In genomic region chr17:16690447-16690846, GRCh38 we compare ENCODE assay signal across 8 cellular contexts. TPM values are rescaled to one million over a fixed set of nuclear protein-coding genes. Genes with fewer than 3 reads are reported as not detected.
A peak's percentile ranks its signal among the peaks of the same experiment; 100 is the strongest.
DNase-seq lines count a peak whose midpoint lies in the region; ATAC-seq and TF ChIP-seq lines count a peak whose summit lies in the region.
"Not testable (repeated sequence)": the region's sequence is repeated elsewhere in the genome, so short reads cannot be mapped to it uniquely, and the experiment has no call there.

No MANE protein-coding gene starts in this region.

- H3K4me3 ChIP-seq in GM08714 (ENCODE audit: low read length) (peak overlapping the region; percentile 50; the same call in 1 of the 2 replicates), left ventricle myocardium inferior (peak overlapping the region; percentile 27)
- not testable (repeated sequence) for H3K4me3 ChIP-seq in body of pancreas, upper lobe of right lung

- not testable (repeated sequence) for H3K36me3 ChIP-seq in body of pancreas (replicated peaks in 1 of 2; ENCODE audit: insufficient read depth in 1 of 2, low read depth in 2 of 2); left ventricle myocardium inferior; upper lobe of right lung

- not testable (repeated sequence) for H3K9me3 ChIP-seq in body of pancreas; left ventricle myocardium inferior (replicated peaks); upper lobe of right lung

- H3K27ac ChIP-seq in body of pancreas; left ventricle myocardium inferior (replicated peaks); upper lobe of right lung: not testable (repeated sequence)

- H3K4me3 Mint-ChIP-seq in activated T-cell treated with anti-CD3 and anti-CD28 coated beads, Interleukin-2, amount 50 U/mL, for 4 hours, result peak overlapping the region; percentile 76
- peak overlapping the region; percentile 84 for H3K4me3 Mint-ChIP-seq in activated naive CD4-positive, alpha-beta T cell treated with anti-CD3 and anti-CD28 coated beads, Interleukin-2, amount 50 U/mL, for 24 hours
- H3K4me3 Mint-ChIP-seq in stimulated activated effector memory CD8-positive, alpha-beta T cell treated with anti-CD3 and anti-CD28 coated beads, Interleukin-12 subunit alpha, Interleukin-12 subunit beta, amount 100 ng/mL, for 72 hours, result not testable (repeated sequence)

- 60 to 87% methylated on average over 26 to 30 of the region's 30 CpGs for WGBS in body of pancreas, 2 donors

- intact Hi-C loops in body of pancreas (cut with DNase I); left ventricle myocardium inferior (cut with micrococcal nuclease); upper lobe of right lung (cut with DNase I): not testable (repeated sequence)

- not testable (repeated sequence) for H3K27me3 ChIP-seq in body of pancreas; left ventricle myocardium inferior (ENCODE audit: low read depth); upper lobe of right lung

- H3K4me1 Mint-ChIP-seq in activated T-cell treated with anti-CD3 and anti-CD28 coated beads, Interleukin-2, amount 50 U/mL, for 4 hours (ENCODE audit: low read depth); activated naive CD4-positive, alpha-beta T cell treated with anti-CD3 and anti-CD28 coated beads, Interleukin-2, amount 50 U/mL, for 24 hours; stimulated activated effector memory CD8-positive, alpha-beta T cell treated with anti-CD3 and anti-CD28 coated beads, Interleukin-12 subunit alpha, Interleukin-12 subunit beta, amount 100 ng/mL, for 72 hours: not testable (repeated sequence)

- TF ChIP-seq POLR2A in body of pancreas (IDR thresholded peaks at IDR 0.05), result not testable (repeated sequence)

- peak overlapping the region; percentile 84 for H3K27ac Mint-ChIP-seq in activated naive CD4-positive, alpha-beta T cell treated with anti-CD3 and anti-CD28 coated beads, Interleukin-2, amount 50 U/mL, for 24 hours
- H3K27ac Mint-ChIP-seq in stimulated activated effector memory CD8-positive, alpha-beta T cell treated with anti-CD3 and anti-CD28 coated beads, Interleukin-12 subunit alpha, Interleukin-12 subunit beta, amount 100 ng/mL, for 72 hours, result not testable (repeated sequence)

- not testable (repeated sequence) for H3K4me1 ChIP-seq in body of pancreas, left ventricle myocardium inferior, upper lobe of right lung

- H3K27me3 Mint-ChIP-seq in activated T-cell treated with anti-CD3 and anti-CD28 coated beads, Interleukin-2, amount 50 U/mL, for 4 hours (ENCODE audit: low read depth); activated naive CD4-positive, alpha-beta T cell treated with anti-CD3 and anti-CD28 coated beads, Interleukin-2, amount 50 U/mL, for 24 hours: not testable (repeated sequence)

- peak; percentile 6 for DNase-seq in activated CD4-positive, alpha-beta T cell treated with anti-CD3 and anti-CD28 coated beads, Interleukin-2, amount 50 U/mL, for 1 hour
- not testable (repeated sequence) for DNase-seq in activated T-cell treated with anti-CD3 and anti-CD28 coated beads, Interleukin-2, amount 50 U/mL, for 4 hours; body of pancreas; left ventricle myocardium inferior; stimulated activated effector memory CD8-positive, alpha-beta T cell treated with anti-CD3 and anti-CD28 coated beads, Interleukin-12 subunit alpha, Interleukin-12 subunit beta, amount 100 ng/mL, for 72 hours (ENCODE audit: low spot score in 2 of 2); upper lobe of right lung

- not testable (repeated sequence) for H3K36me3 Mint-ChIP-seq in activated T-cell treated with anti-CD3 and anti-CD28 coated beads, Interleukin-2, amount 50 U/mL, for 4 hours (ENCODE audit: insufficient read depth); activated naive CD4-positive, alpha-beta T cell treated with anti-CD3 and anti-CD28 coated beads, Interleukin-2, amount 50 U/mL, for 24 hours; stimulated activated effector memory CD8-positive, alpha-beta T cell treated with anti-CD3 and anti-CD28 coated beads, Interleukin-12 subunit alpha, Interleukin-12 subunit beta, amount 100 ng/mL, for 72 hours

- not testable (repeated sequence) for H3K9me3 Mint-ChIP-seq in activated T-cell treated with anti-CD3 and anti-CD28 coated beads, Interleukin-2, amount 50 U/mL, for 4 hours; activated naive CD4-positive, alpha-beta T cell treated with anti-CD3 and anti-CD28 coated beads, Interleukin-2, amount 50 U/mL, for 24 hours; stimulated activated effector memory CD8-positive, alpha-beta T cell treated with anti-CD3 and anti-CD28 coated beads, Interleukin-12 subunit alpha, Interleukin-12 subunit beta, amount 100 ng/mL, for 72 hours

- TF ChIP-seq CTCF in body of pancreas (IDR thresholded peaks at IDR 0.05); left ventricle myocardium inferior (IDR thresholded peaks at IDR 0.05; ENCODE audit: borderline replicate concordance); upper lobe of right lung (IDR thresholded peaks at IDR 0.05): not testable (repeated sequence)

- not testable (repeated sequence) for ATAC-seq in activated T-cell treated with anti-CD3 and anti-CD28 coated beads, Interleukin-2, amount 50 U/mL, for 4 hours
- peak; percentile 6 for ATAC-seq in body of pancreas
- peak; percentile 24 for ATAC-seq in stimulated activated effector memory CD8-positive, alpha-beta T cell treated with anti-CD3 and anti-CD28 coated beads, Interleukin-12 subunit alpha, Interleukin-12 subunit beta, amount 100 ng/mL, for 72 hours
- ATAC-seq in upper lobe of right lung, result peak; percentile 45

RNA-seq across cellular contexts. Expression of gene CCDC144A, which starts 0.4 kb away (rescaled TPM):
- total RNA-seq in activated T-cell treated with anti-CD3 and anti-CD28 coated beads, Interleukin-2, amount 50 U/mL, for 4 hours, result 1 to 10 TPM in 2 of 3 donors, under 1 TPM in 1; 0.98 to 5.2 (median 3.5) TPM
- total RNA-seq in body of pancreas, result 1 to 10 TPM; 4.0 to 8.6 TPM
- total RNA-seq in left ventricle myocardium inferior, result 2.8 TPM
- 10.9 TPM for total RNA-seq in upper lobe of right lung

RNA-seq across cellular contexts. Expression of gene ZNF624, which starts 36.8 kb away (rescaled TPM):
- 1 to 10 TPM; 3.0 to 3.6 (median 3.3) TPM for total RNA-seq in activated T-cell treated with anti-CD3 and anti-CD28 coated beads, Interleukin-2, amount 50 U/mL, for 4 hours
- total RNA-seq in body of pancreas (under 1 TPM in 1 of 2 donors, not detected in 1; 0.52 TPM), left ventricle myocardium inferior (1.2 TPM), upper lobe of right lung (5.6 TPM)
